ENCODE assay signal across 15 cellular contexts in genomic region chr1:199084293-199084692, GRCh38.
A peak's percentile ranks its signal among the peaks of the same experiment; 100 is the strongest.
DNase-seq lines count a peak whose midpoint lies in the region; ATAC-seq and TF ChIP-seq lines count a peak whose summit lies in the region.
"Had no signal": no experiment of that assay in that cellular context is flagged by ENCODE, and none has a peak within 500 bp of the region (broad histone marks: within the 10 kb centered on the region; RNA-seq: fewer than 3 reads in every experiment).

No MANE protein-coding gene starts in this region.

- POLR2A ChIA-PET in AG04450 (lab: Yijun Ruan, JAX): interaction anchor here (1.2 to 2.5 kb wide), 3 partner anchors 39 to 147 kb away, joined by 3 to 15 read pairs (median 4); no protein-coding TSS in a partner anchor

- no peaks in the 10 kb centered on the region for H3F3A ChIP-seq in GM23338 (replicated peaks; ENCODE audit: low read depth)

- H3K9me3 Mint-ChIP-seq in GM23338: no peaks in the 10 kb centered on the region
- H3K9me3 Mint-ChIP-seq: brain had no signal

- no peak overlapping the region for H3K4me3 ChIP-seq in AG04450 (ENCODE audit: low read depth, low read length)
- no peak overlapping the region for H3K4me3 ChIP-seq in GM23338
- no peak overlapping the region for H3K4me3 ChIP-seq in SK-N-MC
- no peak overlapping the region for H3K4me3 ChIP-seq in fibroblast of villous mesenchyme (ENCODE audit: low read depth, low read length)
- H3K4me3 ChIP-seq in Karpas-422 (ENCODE audit: low read length): no peak overlapping the region
- H3K4me3 ChIP-seq: BLaER1, upper lobe of left lung had no signal

- H3K36me3 Mint-ChIP-seq in GM23338 (ENCODE audit: low read depth): no peaks in the 10 kb centered on the region
- H3K36me3 Mint-ChIP-seq: brain had no signal

- H3K9ac ChIP-seq in SK-N-MC (ENCODE audit: insufficient read length): peak overlapping the region; percentile 3
- no peak overlapping the region for H3K9ac ChIP-seq in Karpas-422 (ENCODE audit: low read length)
- H3K9ac ChIP-seq: BLaER1 had no signal

- no peak overlapping the region for H3K4me3 Mint-ChIP-seq in GM23338
- H3K4me3 Mint-ChIP-seq: brain had no signal

- H3K27me3 Mint-ChIP-seq in GM23338 (ENCODE audit: insufficient read depth, low read depth, poor library complexity): no peaks in the 10 kb centered on the region
- H3K27me3 Mint-ChIP-seq: brain had no signal

- peak overlapping the region; percentile 68 for H3K27ac Mint-ChIP-seq in GM23338
- H3K27ac Mint-ChIP-seq: brain had no signal

- ATAC-seq in GM23338 (no peak), HG03025 (IDR thresholded peaks at IDR 0.05; ENCODE audit: low FRiP score, unreplicated experiment) (no peak), HG03108 (IDR thresholded peaks at IDR 0.05; ENCODE audit: unreplicated experiment) (no peak)

- TF ChIP-seq CTCF in AG04450 (IDR thresholded peaks at IDR 0.05; ENCODE audit: low read depth, low read length) (no peak), GM23338 (conservative IDR thresholded peaks at IDR 0.05; ENCODE audit: low read depth in 2 of 2) (no peak), fibroblast of villous mesenchyme (IDR thresholded peaks at IDR 0.05; ENCODE audit: insufficient read depth, low read depth, low read length) (no peak)

- H3K4me2 ChIP-seq in GM23338: no peak overlapping the region
- H3K4me2 ChIP-seq in Karpas-422 (ENCODE audit: low read depth, low read length, poor library complexity, severe bottlenecking): no peak overlapping the region
- H3K4me2 ChIP-seq: BLaER1 had no signal

- no peaks in the 10 kb centered on the region for H3K9me3 ChIP-seq in AG04450 (ENCODE audit: control insufficient read depth, insufficient read depth, low read length)
- no peaks in the 10 kb centered on the region for H3K9me3 ChIP-seq in SK-N-MC (ENCODE audit: low read depth, low read length)
- no peaks in the 10 kb centered on the region for H3K9me3 ChIP-seq in Karpas-422 (ENCODE audit: low read length)
- H3K9me3 ChIP-seq: BLaER1, upper lobe of left lung had no signal

- no peaks in the 10 kb centered on the region for H3K27me3 ChIP-seq in AG04450 (ENCODE audit: control insufficient read depth, insufficient read depth, low read length)
- no peaks in the 10 kb centered on the region for H3K27me3 ChIP-seq in GM23338 (ENCODE audit: insufficient read depth)
- H3K27me3 ChIP-seq in Karpas-422 (ENCODE audit: low read length): no peaks in the 10 kb centered on the region
- H3K27me3 ChIP-seq: BLaER1, upper lobe of left lung had no signal

- H3K27ac ChIP-seq in AG04450 (ENCODE audit: low read depth, low read length) (peak overlapping the region; percentile 82), GM23338 (ENCODE audit: low read depth) (no peak overlapping the region), SK-N-MC (peak overlapping the region; percentile 64), Karpas-422 (ENCODE audit: low read length) (no peak overlapping the region)
- H3K27ac ChIP-seq: BLaER1, upper lobe of left lung, VCaP had no signal

- DNase-seq in AG04450 (ENCODE audit: low read depth, low spot score): peak; percentile 85
- peak; percentile 5 for DNase-seq in GM23338 (ENCODE audit: low spot score)
- no peak for DNase-seq in SK-N-MC (ENCODE audit: low read depth, low spot score)
- peak; percentile 89 for DNase-seq in fibroblast of villous mesenchyme (ENCODE audit: low read depth)
- DNase-seq in activated effector memory CD4-positive, alpha-beta T cell treated with anti-CD3 and anti-CD28 coated beads, Interleukin-2, amount 50 U/mL, for 16 hours: no peak
- no peak for DNase-seq in Karpas-422
- DNase-seq: activated T-cell treated with anti-CD3 and anti-CD28 coated beads, Interleukin-2, amount 50 U/mL, for 1 hour; NCI-H2107; small intestine; upper lobe of left lung had no signal

- H4K20me1 ChIP-seq in GM23338 (replicated peaks; ENCODE audit: insufficient read depth) (no peaks in the 10 kb centered on the region), Karpas-422 (ENCODE audit: insufficient read depth, low read depth, low read length) (no peaks in the 10 kb centered on the region)
- H4K20me1 ChIP-seq: BLaER1 had no signal

- H3K4me1 Mint-ChIP-seq in GM23338: peaks cover 2% of the 10 kb centered on the region; the same call in 1 of the 3 replicates

- H3K79me2 ChIP-seq in GM23338 (replicated peaks; ENCODE audit: insufficient read depth) (no peaks in the 10 kb centered on the region), Karpas-422 (ENCODE audit: low read length) (no peaks in the 10 kb centered on the region)

- H3K36me3 ChIP-seq in GM23338 (ENCODE audit: insufficient read depth) (no peaks in the 10 kb centered on the region), SK-N-MC (ENCODE audit: insufficient read depth, low read length) (no peaks in the 10 kb centered on the region), Karpas-422 (ENCODE audit: insufficient read depth, low read length) (no peaks in the 10 kb centered on the region)
- H3K36me3 ChIP-seq: BLaER1, upper lobe of left lung had no signal

- H3K9me2 ChIP-seq in GM23338 (ENCODE audit: insufficient read depth) (no peaks in the 10 kb centered on the region), Karpas-422 (replicated peaks; ENCODE audit: insufficient read depth, low read length) (no peaks in the 10 kb centered on the region)

- CTCF ChIA-PET in AG04450 (lab: Charles Lee): interaction anchor here (0.7 to 2.8 kb wide), 4 partner anchors 10 to 379 kb away, joined by 3 to 13 read pairs (median 4); no protein-coding TSS in a partner anchor

- H2AFZ ChIP-seq in GM23338 (no peak overlapping the region; the same call in 1 of the 2 replicates), Karpas-422 (ENCODE audit: low read length) (no peak overlapping the region)

- H3K4me1 ChIP-seq in GM23338 (ENCODE audit: insufficient read depth) (no peaks in the 10 kb centered on the region), Karpas-422 (ENCODE audit: low read length) (no peaks in the 10 kb centered on the region)
- H3K4me1 ChIP-seq: upper lobe of left lung had no signal

TF ChIP-seq in GM23338, 12 proteins besides CTCF, POLR2A, EP300 and RAD21:
- no peak for TF ChIP-seq CREB1 (CRISPR knock-in tag; IDR thresholded peaks at IDR 0.05; ENCODE audit: low read depth)
- TF ChIP-seq ZNF114 (CRISPR knock-in tag; IDR thresholded peaks at IDR 0.05): no peak
- TF ChIP-seq ZNF331 (CRISPR knock-in tag; IDR thresholded peaks at IDR 0.05; ENCODE audit: low read depth): no peak
- TF ChIP-seq EZH2phosphoT487 (IDR thresholded peaks at IDR 0.05; ENCODE audit: unreplicated experiment): no peak
- TF ChIP-seq POLR2AphosphoS5 (IDR thresholded peaks at IDR 0.05; ENCODE audit: low read depth): no peak
- TF ChIP-seq STAT1 (IDR thresholded peaks at IDR 0.05; ENCODE audit: unreplicated experiment): no peak
- TF ChIP-seq EZH2 (IDR thresholded peaks at IDR 0.05; ENCODE audit: low read depth, unreplicated experiment): no peak

Comparison
In these comparisons a context has a peak if more than half of its experiments do, and no peak if none do; other contexts are left out.
1. DNase-seq: peak in AG04450 (single experiment), GM23338 (single experiment) and fibroblast of villous mesenchyme (single experiment); none in SK-N-MC (single experiment), activated effector memory CD4-positive, alpha-beta T cell treated with anti-CD3 and anti-CD28 coated beads, Interleukin-2, amount 50 U/mL, for 16 hours (single experiment) and Karpas-422 (single experiment).
2. H3K27ac ChIP-seq: peak in AG04450 (single experiment) and SK-N-MC (single experiment); none in GM23338 (single experiment) and Karpas-422 (single experiment).